In genomic region chr9:13718086-13718485, GRCh38 we compare ENCODE assay signal across 22 cellular contexts.
DNase-seq lines count a peak whose midpoint lies in the region; TF ChIP-seq lines count a peak whose summit lies in the region.
"Had no signal": no experiment of that assay in that cellular context is flagged by ENCODE, and none has a peak within 500 bp of the region (broad histone marks: within the 10 kb centered on the region; RNA-seq: fewer than 3 reads in every experiment).

No MANE protein-coding gene starts in this region.

- H3K9me3 ChIP-seq in left ventricle myocardium inferior (replicated peaks): peaks cover 13% of the 10 kb centered on the region
- H3K9me3 ChIP-seq in SJCRH30 (replicated peaks): peaks cover 10% of the 10 kb centered on the region; the same call in 1 of the 2 replicates
- no peaks in the 10 kb centered on the region for H3K9me3 ChIP-seq in stomach
- H3K9me3 ChIP-seq: A549, upper lobe of right lung had no signal

- DNase-seq in left ventricle myocardium inferior (no peak), cardiac septum (ENCODE audit: low spot score) (no peak), SJCRH30 (peak in 1 of 2 experiments; percentile 36), epithelial cell of prostate (ENCODE audit: low read depth, low spot score) (no peak), T-helper 2 cell (no peak), NCI-H2029 treated with DMSO at 0.1 percent for 48 hours (lab: John Stamatoyannopoulos, UW) (no peak), stomach (no peak), hippocampal formation (lab: John Stamatoyannopoulos, UW) (no peak)
- DNase-seq: activated CD4-positive, alpha-beta T cell treated with anti-CD3 and anti-CD28 coated beads, Interleukin-2, amount 10 ng/mL, durations not matched to agents 24 days and 14 days; caudate nucleus; effector CD4-positive, alpha-beta T cell; heart left ventricle; mesendoderm; natural killer cell; NCI-H1417 treated with DMSO at 0.1 percent for 48 hours; NCI-H2171 treated with DMSO at 0.1 percent for 48 hours; NCI-H774; posterior cingulate gyrus; stimulated activated CD4-positive, alpha-beta T cell treated with anti-CD3 and anti-CD28 coated beads, Interleukin-1b, Interleukin-23, amount 100 ng/mL, for 48 hours; upper lobe of right lung had no signal

- peak overlapping the region; percentile 31 for H3K27ac ChIP-seq in left ventricle myocardium inferior (replicated peaks)
- peak overlapping the region; percentile 31 for H3K27ac ChIP-seq in SJCRH30
- H3K27ac ChIP-seq in epithelial cell of prostate: peak overlapping the region; percentile 36
- H3K27ac ChIP-seq in stomach: no peak overlapping the region
- H3K27ac ChIP-seq: A549; BLaER1 treated with 17β-estradiol and CSF1 and Interleukin-3, amounts not matched to agents 10 nM and 100 nM; upper lobe of right lung had no signal

- no peak for TF ChIP-seq EP300 in stomach (IDR thresholded peaks at IDR 0.05)

- TF ChIP-seq POLR2A in stomach (IDR thresholded peaks at IDR 0.05): no peak

- TF ChIP-seq CTCF in left ventricle myocardium inferior (IDR thresholded peaks at IDR 0.05; ENCODE audit: borderline replicate concordance): no peak
- no peak for TF ChIP-seq CTCF in stomach (IDR thresholded peaks at IDR 0.05)

- H3K4me1 ChIP-seq in left ventricle myocardium inferior (peaks cover 31% of the 10 kb centered on the region), SJCRH30 (peaks cover 37% of the 10 kb centered on the region), stomach (peaks cover 0 to 14% (median 5%) of the 10 kb centered on the region in 4 donors)
- H3K4me1 ChIP-seq: A549, upper lobe of right lung had no signal

- H3K27me3 ChIP-seq in left ventricle myocardium inferior (ENCODE audit: low read depth): no peaks in the 10 kb centered on the region
- no peaks in the 10 kb centered on the region for H3K27me3 ChIP-seq in SJCRH30
- no peaks in the 10 kb centered on the region for H3K27me3 ChIP-seq in stomach
- H3K27me3 ChIP-seq: BLaER1 treated with 17β-estradiol and CSF1 and Interleukin-3, amounts not matched to agents 10 nM and 100 nM; heart left ventricle; upper lobe of right lung had no signal

- 78 to 90% (median 84%) methylated on average over 4 of the region's 4 CpGs for WGBS in stomach, 5 donors

- H3K4me3 ChIP-seq in left ventricle myocardium inferior (no peak overlapping the region), SJCRH30 (no peak overlapping the region), stomach (no peak overlapping the region)
- H3K4me3 ChIP-seq: A549; BLaER1 treated with 17β-estradiol and CSF1 and Interleukin-3, amounts not matched to agents 10 nM and 100 nM; heart left ventricle; upper lobe of right lung had no signal

- H3K36me3 ChIP-seq in left ventricle myocardium inferior (no peaks in the 10 kb centered on the region), SJCRH30 (no peaks in the 10 kb centered on the region), stomach (no peaks in the 10 kb centered on the region)
- H3K36me3 ChIP-seq: BLaER1 treated with 17β-estradiol and CSF1 and Interleukin-3, amounts not matched to agents 10 nM and 100 nM; heart left ventricle; upper lobe of right lung had no signal

- intact Hi-C loops in left ventricle myocardium inferior (cut with micrococcal nuclease): loop anchor here (10.0 kb wide), 1 partner anchor 177 kb away; no protein-coding TSS in a partner anchor
- intact Hi-C loops in cardiac septum (cut with DNase I): no loop called here
- intact Hi-C loops in stomach (cut with DNase I; ENCODE audit: low total_unique reads): no loop called here

Comparison
In these comparisons a context has a peak if more than half of its experiments do, and no peak if none do; other contexts are left out.
1. H3K27ac ChIP-seq: peak in left ventricle myocardium inferior (single experiment), SJCRH30 (single experiment) and epithelial cell of prostate (single experiment); none in stomach (0 of 5).